ENCODE assay signal across 8 cellular contexts in the genomic region with DNA sequence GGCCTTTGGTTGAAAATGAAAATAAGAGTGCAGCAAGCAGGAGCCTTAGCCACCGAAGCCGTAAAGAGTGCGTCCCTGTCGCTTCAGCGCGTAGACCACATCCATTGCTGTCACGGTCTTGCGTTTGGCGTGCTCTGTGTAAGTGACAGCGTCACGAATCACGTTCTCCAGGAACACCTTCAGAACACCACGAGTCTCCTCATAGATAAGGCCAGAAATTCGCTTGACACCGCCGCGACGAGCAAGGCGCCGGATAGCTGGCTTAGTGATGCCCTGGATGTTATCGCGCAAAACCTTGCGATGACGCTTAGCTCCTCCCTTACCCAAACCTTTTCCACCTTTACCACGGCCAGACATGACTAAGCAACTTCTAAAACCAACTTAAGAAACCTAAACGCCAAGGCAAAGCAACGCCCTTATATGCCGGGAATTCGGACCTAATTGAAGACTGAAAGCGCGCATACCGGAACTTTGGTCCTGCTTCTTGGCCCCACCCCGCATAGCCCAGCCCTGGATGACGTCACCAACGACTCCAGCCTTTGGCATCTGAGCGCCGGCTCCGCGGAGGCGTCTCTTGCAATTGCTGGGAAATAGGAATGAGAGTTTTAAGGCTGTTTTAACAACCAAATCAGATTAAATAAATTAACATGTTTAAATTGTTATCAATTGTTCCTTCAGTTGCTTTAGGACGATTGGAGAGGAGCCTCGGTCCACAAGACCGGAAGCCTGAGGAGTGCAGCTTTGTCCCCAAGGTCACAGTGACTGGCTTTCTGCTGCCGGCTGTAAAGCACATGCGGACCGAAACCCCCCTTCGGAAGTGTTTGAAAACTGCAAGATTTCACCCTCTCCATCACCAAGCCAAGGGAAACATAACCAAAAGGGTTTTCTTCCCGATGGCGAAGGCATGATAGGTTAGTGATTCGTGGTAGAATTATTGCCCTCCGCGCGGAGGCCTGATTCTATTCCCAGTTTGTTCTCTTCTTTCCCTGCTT.
DNase-seq lines count a peak whose midpoint lies in the region; ATAC-seq and TF ChIP-seq lines count a peak whose summit lies in the region.

No MANE protein-coding gene starts in this region.

- peak overlapping the region; percentile 62 for H3K4me3 ChIP-seq in upper lobe of right lung

- no peaks in the 10 kb centered on the region for H3K9me3 ChIP-seq in upper lobe of right lung

- peak overlapping the region; percentile 91 for H3K27ac ChIP-seq in upper lobe of right lung

- TF ChIP-seq CTCF in GM13976 (IDR thresholded peaks at IDR 0.05; ENCODE audit: borderline replicate concordance, control extremely low read depth, extremely low read depth, insufficient read depth, missing control alignments) (no peak), upper lobe of right lung (IDR thresholded peaks at IDR 0.05) (no peak)

- DNase-seq in GM13976 (ENCODE audit: low spot score) (peak; percentile 80), NCI-H146 treated with DMSO at 0.1 percent for 48 hours (lab: John Stamatoyannopoulos, UW; ENCODE audit: unreplicated experiment) (peak; percentile 96), T-helper 1 cell (peak; percentile 85 to 100 (median 92)), amniotic stem cell (lab: John Stamatoyannopoulos, UW) (peak; percentile 97), left cardiac atrium (peak; percentile 98), posterior vena cava (ENCODE audit: low spot score) (peak; percentile 98), upper lobe of right lung (peak; percentile 98)

- intact Hi-C loops in left cardiac atrium (cut with DNase I) (no loop called here), posterior vena cava (cut with DNase I) (no loop called here), upper lobe of right lung (cut with DNase I) (no loop called here)

- H3K27me3 ChIP-seq in upper lobe of right lung: no peaks in the 10 kb centered on the region

- in situ Hi-C loops in GM13976 (cut with MboI; ENCODE audit: low sequenced_read_pairs, unreplicated experiment): no loop called here

- peaks cover 14% of the 10 kb centered on the region for H3K4me1 ChIP-seq in upper lobe of right lung

- no peaks in the 10 kb centered on the region for H3K36me3 ChIP-seq in upper lobe of right lung

- ATAC-seq in HG02870 (IDR thresholded peaks at IDR 0.05; ENCODE audit: unreplicated experiment): peak; percentile 72
- peak; percentile 94 to 97 for ATAC-seq in left cardiac atrium
- peak; percentile 95 for ATAC-seq in upper lobe of right lung

Comparison
In these comparisons a context has a peak if more than half of its experiments do, and no peak if none do; other contexts are left out.
1. Peak in every context shown above with its lines: DNase-seq, ATAC-seq, H3K4me3 ChIP-seq and H3K27ac ChIP-seq.